13 cellular contexts compared by ENCODE assay signal in genomic region chr4:140186651-140187315, GRCh38. TPM values are rescaled to one million over a fixed set of nuclear protein-coding genes. Genes with fewer than 3 reads are reported as not detected.
DNase-seq lines count a peak whose midpoint lies in the region; ATAC-seq and TF ChIP-seq lines count a peak whose summit lies in the region.
"Had no signal": no experiment of that assay in that cellular context is flagged by ENCODE, and none has a peak within 500 bp of the region (broad histone marks: within the 10 kb centered on the region; RNA-seq: fewer than 3 reads in every experiment).

No MANE protein-coding gene starts in this region.

- CTCF ChIA-PET in MCF 10A (lab: Yijun Ruan, JAX) = interaction anchor here (0.5 to 1.3 kb wide), 7 partner anchors 11 to 193 kb away, joined by 3 to 5 read pairs (median 3); no protein-coding TSS in a partner anchor

- no peaks in the 10 kb centered on the region for H3K27me3 Mint-ChIP-seq in MCF 10A (ENCODE audit: insufficient read depth, unreplicated experiment)

- peaks cover 17% of the 10 kb centered on the region for H3K4me1 Mint-ChIP-seq in MCF 10A (ENCODE audit: insufficient read depth, unreplicated experiment)
- H3K4me1 Mint-ChIP-seq: immature natural killer cell had no signal

- no peaks in the 10 kb centered on the region for H3K36me3 ChIP-seq in lower lobe of right lung
- H3K36me3 ChIP-seq: BE2C, breast epithelium had no signal

- no peak overlapping the region for H3K27ac ChIP-seq in lower lobe of right lung
- H3K27ac ChIP-seq: breast epithelium had no signal

- TF ChIP-seq CTCF in MCF 10A (IDR thresholded peaks at IDR 0.05; ENCODE audit: unreplicated experiment) = no peak
- no peak for TF ChIP-seq CTCF in lower lobe of right lung (IDR thresholded peaks at IDR 0.05)

- DNase-seq in A172 (ENCODE audit: low spot score) = peak; percentile 66
- peak; percentile 24 for DNase-seq in HS-5 (ENCODE audit: low read depth)
- DNase-seq in MCF 10A (ENCODE audit: unreplicated experiment) = peak; percentile 89
- DNase-seq in lower lobe of right lung = no peak
- no peak for DNase-seq in NK-92 treated with Interleukin-12 subunit alpha and Interleukin-12 subunit beta, amount 100 ng/mL, for 24 hours (lab: John Stamatoyannopoulos, UW)
- DNase-seq in GM19240 (ENCODE audit: insufficient read length, low spot score) = no peak
- DNase-seq: activated CD4-positive, alpha-beta T cell treated with anti-CD3 and anti-CD28 coated beads, Interleukin-2, amount 50 U/mL, for 48 hours; immature natural killer cell had no signal

- POLR2A ChIA-PET in MCF 10A (lab: Yijun Ruan, JAX) = interaction anchor here (1.1 to 3.5 kb wide), 7 partner anchors 16 to 298 kb away, joined by 3 to 25 read pairs (median 5); partner anchors contain the start of gene MAML3

- no peaks in the 10 kb centered on the region for H3K9me3 Mint-ChIP-seq in MCF 10A (ENCODE audit: unreplicated experiment)
- H3K9me3 Mint-ChIP-seq: immature natural killer cell had no signal

- no peak overlapping the region for H3K4me3 Mint-ChIP-seq in MCF 10A (ENCODE audit: unreplicated experiment)
- H3K4me3 Mint-ChIP-seq: immature natural killer cell had no signal

- peaks cover 15% of the 10 kb centered on the region for H3K4me1 ChIP-seq in lower lobe of right lung
- H3K4me1 ChIP-seq: breast epithelium had no signal

- no TSS peak for BruUV-seq in MCF 10A (replicated peaks; lab: Mats Ljungman, UMichigan)

- H3K4me3 ChIP-seq in lower lobe of right lung = no peak overlapping the region
- H3K4me3 ChIP-seq: breast epithelium, K562 had no signal

- no peaks in the 10 kb centered on the region for H3K36me3 Mint-ChIP-seq in MCF 10A (ENCODE audit: insufficient read depth, unreplicated experiment)
- H3K36me3 Mint-ChIP-seq: immature natural killer cell had no signal

- ATAC-seq in lower lobe of right lung (peak; percentile 50 to 54), GM21723 (IDR thresholded peaks at IDR 0.05; ENCODE audit: unreplicated experiment) (no peak), GM19023 (IDR thresholded peaks at IDR 0.05; ENCODE audit: unreplicated experiment) (no peak)
- ATAC-seq: K562 had no signal

- peak overlapping the region; percentile 87 for H3K27ac Mint-ChIP-seq in MCF 10A (ENCODE audit: low read depth, unreplicated experiment)
- H3K27ac Mint-ChIP-seq: immature natural killer cell had no signal

- intact Hi-C loops in MCF 10A (cut with micrococcal nuclease) (loop anchor here (1.0 kb wide), 1 partner anchor 32 kb away; the partner anchor contains the start of gene MAML3), lower lobe of right lung (cut with DNase I) (no loop called here)

- no peaks in the 10 kb centered on the region for H3K9me3 ChIP-seq in lower lobe of right lung
- H3K9me3 ChIP-seq: BE2C, breast epithelium had no signal

- H3K27me3 ChIP-seq in lower lobe of right lung (ENCODE audit: low read depth) = no peaks in the 10 kb centered on the region
- H3K27me3 ChIP-seq: BE2C, breast epithelium had no signal

RNA-seq across cellular contexts. Expression of gene MAML3, which starts 32.8 kb away (rescaled TPM):
- total RNA-seq in A172 (2014; rRNA removed; shearing (Covaris generic)) = 0.07 and 0.14 TPM in 2 replicates
- total RNA-seq in MCF 10A (2022) (0.89 and 1.7 TPM in 2 replicates), lower lobe of right lung (12.5 TPM)

Comparison
In these comparisons a context has a peak if more than half of its experiments do, and no peak if none do; other contexts are left out.
1. DNase-seq: peak in A172 (single experiment), HS-5 (single experiment) and MCF 10A (single experiment); none in lower lobe of right lung (single experiment), NK-92 treated with Interleukin-12 subunit alpha and Interleukin-12 subunit beta, amount 100 ng/mL, for 24 hours (single experiment) and GM19240 (single experiment).
2. ATAC-seq: peak in lower lobe of right lung (2 of 2); none in GM21723 (single experiment) and GM19023 (single experiment).